1 cellular context compared by ENCODE assay signal in the genomic region with DNA sequence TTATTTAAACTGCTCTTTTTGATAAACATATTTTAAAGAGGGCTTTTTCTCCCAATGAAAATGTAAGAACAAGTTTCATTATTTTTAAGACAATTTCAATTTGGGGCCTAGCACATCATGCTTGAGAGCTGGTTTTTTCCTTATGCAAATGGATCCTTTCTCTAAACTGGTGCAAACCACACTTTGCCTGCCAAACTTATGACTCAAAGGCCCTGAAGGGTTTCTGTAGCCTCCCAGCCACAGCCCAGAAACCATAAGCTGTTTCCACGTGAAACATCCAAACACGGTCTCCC.
TF ChIP-seq lines count a peak whose summit lies in the region.

No MANE protein-coding gene starts in this region.

TF ChIP-seq in H1, 55 proteins besides CTCF, POLR2A, EP300 and RAD21:
- no peak for TF ChIP-seq EZH2 (IDR thresholded peaks at IDR 0.05; ENCODE audit: low read depth, low read length, severe bottlenecking)
- TF ChIP-seq CHD7 (IDR thresholded peaks at IDR 0.05; ENCODE audit: insufficient replicate concordance, low read length): no peak
- no peak for TF ChIP-seq ATF2 (IDR thresholded peaks at IDR 0.05; ENCODE audit: low read length)
- no peak for TF ChIP-seq TAF7 (optimal IDR thresholded peaks at IDR 0.05; ENCODE audit: borderline replicate concordance, low read depth, low read length)
- no peak for TF ChIP-seq TCF12 (IDR thresholded peaks at IDR 0.05; ENCODE audit: low read depth, low read length)
- no peak for TF ChIP-seq TEAD4 (IDR thresholded peaks at IDR 0.05; ENCODE audit: low read depth, low read length)
- TF ChIP-seq FOSL1 (IDR thresholded peaks at IDR 0.05; ENCODE audit: insufficient read depth, low read depth, low read length): no peak
- TF ChIP-seq CEBPB (IDR thresholded peaks at IDR 0.05; ENCODE audit: low read depth, low read length): no peak
- no peak for TF ChIP-seq NRF1 (IDR thresholded peaks at IDR 0.05; ENCODE audit: low read depth, low read length)
- TF ChIP-seq POLR2AphosphoS5 (IDR thresholded peaks at IDR 0.05; ENCODE audit: low read depth, low read length): no peak
- TF ChIP-seq GTF2F1 (IDR thresholded peaks at IDR 0.05; ENCODE audit: borderline replicate concordance, low read depth, low read length): no peak
- no peak for TF ChIP-seq SIN3A (conservative IDR thresholded peaks at IDR 0.05 in 1 of 2, IDR thresholded peaks at IDR 0.05 in 1 of 2; ENCODE audit: low read depth in 1 of 2, low read length in 2 of 2)
- no peak for TF ChIP-seq YY1 (IDR thresholded peaks at IDR 0.05; ENCODE audit: low read depth, low read length)
- no peak for TF ChIP-seq KDM4A (IDR thresholded peaks at IDR 0.05; ENCODE audit: low read depth, low read length, severe bottlenecking)
- no peak for TF ChIP-seq NANOG (IDR thresholded peaks at IDR 0.05; ENCODE audit: insufficient read depth, low read depth, low read length, poor library complexity, severe bottlenecking)
- no peak for TF ChIP-seq BRCA1 (IDR thresholded peaks at IDR 0.05; ENCODE audit: low read depth, low read length)
- no peak for TF ChIP-seq MAFK (IDR thresholded peaks at IDR 0.05; ENCODE audit: low read depth, low read length)
- no peak for TF ChIP-seq RNF2 (IDR thresholded peaks at IDR 0.05; ENCODE audit: borderline replicate concordance, low read depth, low read length, missing control alignments, poor library complexity, severe bottlenecking)
- TF ChIP-seq SP2 (IDR thresholded peaks at IDR 0.05; ENCODE audit: low read length): no peak
